25 cellular contexts compared by ENCODE assay signal in genomic region chr13:44058586-44059238, GRCh38.
DNase-seq lines count a peak whose midpoint lies in the region; ATAC-seq and TF ChIP-seq lines count a peak whose summit lies in the region.
"Had no signal": no experiment of that assay in that cellular context is flagged by ENCODE, and none has a peak within 500 bp of the region (broad histone marks: within the 10 kb centered on the region; RNA-seq: fewer than 3 reads in every experiment).

No MANE protein-coding gene starts in this region.

- H3K27me3 Mint-ChIP-seq in mesothelial cell of epicardium (ENCODE audit: low read depth) = no peaks in the 10 kb centered on the region
- H3K27me3 Mint-ChIP-seq in CD4-positive, alpha-beta T cell = peaks cover 29% of the 10 kb centered on the region
- peaks cover 26% of the 10 kb centered on the region for H3K27me3 Mint-ChIP-seq in stimulated activated memory B cell treated with anti-CD40 and anti-IgM and Interleukin-4, amounts not matched to agents 10 μg/mL and 1 μg/mL and 100 μg/mL, for 72 hours

- H3K36me3 ChIP-seq in left ventricle myocardium inferior = no peaks in the 10 kb centered on the region
- H3K36me3 ChIP-seq in aorta (ENCODE audit: control insufficient read depth in 1 of 2, insufficient read depth in 2 of 2, low read length in 1 of 2) = no peaks in the 10 kb centered on the region
- H3K36me3 ChIP-seq: BLaER1, brain microvascular endothelial cell, esophagus muscularis mucosa, neutrophil, upper lobe of left lung had no signal

- TF ChIP-seq CTCF in left ventricle myocardium inferior (IDR thresholded peaks at IDR 0.05; ENCODE audit: borderline replicate concordance) (no peak), astrocyte of the spinal cord (IDR thresholded peaks at IDR 0.05; ENCODE audit: low read depth, low read length) (no peak), mesothelial cell of epicardium (IDR thresholded peaks at IDR 0.05; ENCODE audit: unreplicated experiment) (no peak)
- no peak for TF ChIP-seq CTCF in CD4-positive, alpha-beta T cell (IDR thresholded peaks at IDR 0.05)

- H3K36me3 Mint-ChIP-seq in mesothelial cell of epicardium = no peaks in the 10 kb centered on the region
- no peaks in the 10 kb centered on the region for H3K36me3 Mint-ChIP-seq in CD4-positive, alpha-beta T cell (ENCODE audit: low read depth)
- H3K36me3 Mint-ChIP-seq in stimulated activated memory B cell treated with anti-CD40 and anti-IgM and Interleukin-4, amounts not matched to agents 10 μg/mL and 1 μg/mL and 100 μg/mL, for 72 hours = no peaks in the 10 kb centered on the region
- H3K36me3 Mint-ChIP-seq: memory B cell had no signal

- H3K27me3 ChIP-seq in left ventricle myocardium inferior (ENCODE audit: low read depth) = no peaks in the 10 kb centered on the region
- no peaks in the 10 kb centered on the region for H3K27me3 ChIP-seq in aorta (ENCODE audit: control insufficient read depth in 1 of 2, insufficient read depth in 2 of 2, low read length in 1 of 2)
- H3K27me3 ChIP-seq in CD4-positive, alpha-beta T cell (ENCODE audit: control insufficient read depth, insufficient read depth, low read length) = peaks cover 5% of the 10 kb centered on the region
- H3K27me3 ChIP-seq: BLaER1, brain microvascular endothelial cell, esophagus muscularis mucosa, neutrophil, upper lobe of left lung had no signal

- no peak for ATAC-seq in aorta (ENCODE audit: low FRiP score)
- ATAC-seq in CD4-positive, alpha-beta T cell (ENCODE audit: poor library complexity) = no peak
- no peak for ATAC-seq in stimulated activated memory B cell treated with anti-CD40 and anti-IgM and Interleukin-4, amounts not matched to agents 10 μg/mL and 1 μg/mL and 100 μg/mL, for 72 hours
- ATAC-seq: foreskin keratinocyte, left cardiac atrium had no signal

- H3K4me1 Mint-ChIP-seq in mesothelial cell of epicardium = peaks cover 25% of the 10 kb centered on the region
- no peaks in the 10 kb centered on the region for H3K4me1 Mint-ChIP-seq in CD4-positive, alpha-beta T cell (ENCODE audit: low read depth)
- H3K4me1 Mint-ChIP-seq in stimulated activated memory B cell treated with anti-CD40 and anti-IgM and Interleukin-4, amounts not matched to agents 10 μg/mL and 1 μg/mL and 100 μg/mL, for 72 hours = no peaks in the 10 kb centered on the region
- H3K4me1 Mint-ChIP-seq: memory B cell had no signal

- POLR2A ChIA-PET in CD4-positive, alpha-beta T cell (lab: Charles Lee) = no interaction called here

- H3K27ac Mint-ChIP-seq in mesothelial cell of epicardium = peak overlapping the region; percentile 57
- H3K27ac Mint-ChIP-seq in CD4-positive, alpha-beta T cell = no peak overlapping the region
- H3K27ac Mint-ChIP-seq in stimulated activated memory B cell treated with anti-CD40 and anti-IgM and Interleukin-4, amounts not matched to agents 10 μg/mL and 1 μg/mL and 100 μg/mL, for 72 hours = no peak overlapping the region
- H3K27ac Mint-ChIP-seq: activated T-cell treated with anti-CD3 and anti-CD28 coated beads, Interleukin-2, amount 50 U/mL, for 24 hours; H9; memory B cell had no signal

- no peak overlapping the region for H3K4me3 ChIP-seq in left ventricle myocardium inferior
- no peak overlapping the region for H3K4me3 ChIP-seq in astrocyte of the spinal cord (ENCODE audit: low read depth, low read length)
- no peak overlapping the region for H3K4me3 ChIP-seq in aorta (ENCODE audit: low read length in 2 of 2)
- H3K4me3 ChIP-seq: BLaER1, esophagus muscularis mucosa, upper lobe of left lung had no signal

- 42 to 44% methylated on average over 2 of the region's 2 CpGs for WGBS in aorta, 2 donors

- no peak for DNase-seq in left ventricle myocardium inferior
- no peak for DNase-seq in cardiac septum (ENCODE audit: low spot score)
- peak; percentile 10 for DNase-seq in astrocyte of the spinal cord (ENCODE audit: low read depth, low spot score)
- no peak for DNase-seq in mesothelial cell of epicardium (ENCODE audit: low spot score in 2 of 2, unreplicated experiment in 2 of 2)
- no peak for DNase-seq in aorta
- DNase-seq in CD4-positive, alpha-beta T cell = no peak
- no peak for DNase-seq in activated CD8-positive, alpha-beta memory T cell treated with anti-CD3 and anti-CD28 coated beads for 24 hours
- DNase-seq: activated CD4-positive, alpha-beta T cell treated with anti-CD3 and anti-CD28 coated beads for 48 hours; activated T-cell treated with anti-CD3 and anti-CD28 coated beads, Interleukin-2, amount 50 U/mL, for 24 hours; brain microvascular endothelial cell; DMS79; effector memory CD4-positive, alpha-beta T cell; foreskin keratinocyte; H9; left cardiac atrium; NCI-H1930; NCI-H774; upper lobe of left lung had no signal

- in situ Hi-C loops in astrocyte of the spinal cord (cut with HindIII; ENCODE audit: low sequenced_read_pairs) = no loop called here

- CTCF ChIA-PET in CD4-positive, alpha-beta T cell (lab: Charles Lee) = no interaction called here

- H3K9me3 Mint-ChIP-seq in mesothelial cell of epicardium = no peaks in the 10 kb centered on the region
- no peaks in the 10 kb centered on the region for H3K9me3 Mint-ChIP-seq in CD4-positive, alpha-beta T cell
- H3K9me3 Mint-ChIP-seq in stimulated activated memory B cell treated with anti-CD40 and anti-IgM and Interleukin-4, amounts not matched to agents 10 μg/mL and 1 μg/mL and 100 μg/mL, for 72 hours = no peaks in the 10 kb centered on the region
- H3K9me3 Mint-ChIP-seq: activated T-cell treated with anti-CD3 and anti-CD28 coated beads, Interleukin-2, amount 50 U/mL, for 24 hours; H9; memory B cell had no signal

- intact Hi-C loops in left ventricle myocardium inferior (cut with micrococcal nuclease) = no loop called here
- intact Hi-C loops in cardiac septum (cut with DNase I) = loop anchor here (10.0 kb wide), 1 partner anchor 46 kb away; no protein-coding TSS in a partner anchor
- intact Hi-C loops in aorta (cut with DNase I) = loop anchor here in 1 of 2 donors (10.0 kb wide), 1 partner anchor 246 kb away; no protein-coding TSS in a partner anchor
- intact Hi-C loops in CD4-positive, alpha-beta T cell (cut with DNase I, micrococcal nuclease) = loop anchor here (10.0 kb wide), 1 partner anchor 154 kb away; no protein-coding TSS in a partner anchor

- no peak overlapping the region for H3K4me3 Mint-ChIP-seq in mesothelial cell of epicardium
- H3K4me3 Mint-ChIP-seq in CD4-positive, alpha-beta T cell = no peak overlapping the region
- H3K4me3 Mint-ChIP-seq in stimulated activated memory B cell treated with anti-CD40 and anti-IgM and Interleukin-4, amounts not matched to agents 10 μg/mL and 1 μg/mL and 100 μg/mL, for 72 hours = no peak overlapping the region
- H3K4me3 Mint-ChIP-seq: activated T-cell treated with anti-CD3 and anti-CD28 coated beads, Interleukin-2, amount 50 U/mL, for 24 hours; H9; memory B cell had no signal

- H3K27ac ChIP-seq in left ventricle myocardium inferior (replicated peaks) = peak overlapping the region; percentile 67
- H3K27ac ChIP-seq in aorta (ENCODE audit: low read depth in 1 of 2, low read length in 2 of 2) = peak overlapping the region; percentile 33 to 44
- no peak overlapping the region for H3K27ac ChIP-seq in CD4-positive, alpha-beta T cell (ENCODE audit: low read depth, low read length)
- H3K27ac ChIP-seq: BLaER1, brain microvascular endothelial cell, foreskin keratinocyte, neutrophil, RWPE1, upper lobe of left lung, VCaP had no signal

- H3K4me1 ChIP-seq in left ventricle myocardium inferior (peaks cover 33% of the 10 kb centered on the region), aorta (ENCODE audit: control insufficient read depth in 1 of 2, insufficient read depth in 2 of 2, low read length in 2 of 2) (peaks cover 0 to 4% of the 10 kb centered on the region in 2 donors)
- H3K4me1 ChIP-seq: BLaER1 had no signal

- no peaks in the 10 kb centered on the region for H3K9me3 ChIP-seq in left ventricle myocardium inferior (replicated peaks)
- no peaks in the 10 kb centered on the region for H3K9me3 ChIP-seq in aorta (ENCODE audit: control insufficient read depth, low read length)
- H3K9me3 ChIP-seq in CD4-positive, alpha-beta T cell (ENCODE audit: control insufficient read depth, low read length) = no peaks in the 10 kb centered on the region
- H3K9me3 ChIP-seq: BLaER1, esophagus muscularis mucosa, neutrophil, upper lobe of left lung had no signal
